Comparison of ENCODE assay signal across 1 cellular context in genomic region chr4:121168865-121169281, GRCh38.
TF ChIP-seq lines count a peak whose summit lies in the region.

No MANE protein-coding gene starts in this region.

TF ChIP-seq in HepG2, 621 proteins besides CTCF, POLR2A, EP300 and RAD21 (continued from another document):
- TF ChIP-seq ARID4A (CRISPR knock-in tag; IDR thresholded peaks at IDR 0.05; ENCODE audit: borderline replicate concordance) (no peak), ZNF562 (CRISPR knock-in tag; IDR thresholded peaks at IDR 0.05; ENCODE audit: borderline replicate concordance) (no peak), REXO4 (CRISPR knock-in tag; IDR thresholded peaks at IDR 0.05; ENCODE audit: borderline replicate concordance) (no peak), MXI1 (IDR thresholded peaks at IDR 0.05; ENCODE audit: borderline replicate concordance, low read depth, low read length) (no peak), HNF4A (CRISPR knock-in tag; IDR thresholded peaks at IDR 0.05) (no peak), ZNF652 (CRISPR knock-in tag; IDR thresholded peaks at IDR 0.05; ENCODE audit: borderline replicate concordance, low read depth) (no peak), ZNF747 (CRISPR knock-in tag; IDR thresholded peaks at IDR 0.05; ENCODE audit: borderline replicate concordance) (no peak), NFYC (CRISPR knock-in tag; IDR thresholded peaks at IDR 0.05) (no peak)
TF ChIP-seq in HepG2: peak in this region for 0.
